ENCODE assay signal across 10 cellular contexts in genomic region chr14:53951661-53952265, GRCh38. TPM values are rescaled to one million over a fixed set of nuclear protein-coding genes. Genes with fewer than 3 reads are reported as not detected.
DNase-seq lines count a peak whose midpoint lies in the region; ATAC-seq and TF ChIP-seq lines count a peak whose summit lies in the region.
"Had no signal": no experiment of that assay in that cellular context is flagged by ENCODE, and none has a peak within 500 bp of the region (broad histone marks: within the 10 kb centered on the region; RNA-seq: fewer than 3 reads in every experiment).

No MANE protein-coding gene starts in this region.

- TF ChIP-seq CTCF in breast epithelium (IDR thresholded peaks at IDR 0.05) (no peak), gastrocnemius medialis (IDR thresholded peaks at IDR 0.05 in 4 of 5, conservative IDR thresholded peaks at IDR 0.05 in 1 of 5) (no peak)

- CTCF ChIA-PET in HEK293T (lab: Yijun Ruan, JAX): interaction anchor here (0.9 kb wide), 1 partner anchor 11 kb away, joined by 3 read pairs; no protein-coding TSS in a partner anchor

- intact Hi-C loops in breast epithelium (cut with DNase I; ENCODE audit: low total_unique reads) (no loop called here), gastrocnemius medialis (cut with DNase I; ENCODE audit: low total_unique reads) (loop anchor here (10.0 kb wide), 5 partner anchors 57 to 417 kb away; no protein-coding TSS in a partner anchor)

- in situ Hi-C loops in gastrocnemius medialis (cut with MboI; ENCODE audit: low sequenced_read_pairs in 4 of 4): no loop called here

- H3K27me3 ChIP-seq in breast epithelium (peaks cover 0 to 14% of the 10 kb centered on the region in 2 donors), gastrocnemius medialis (peaks cover 51 to 71% (median 53%) of the 10 kb centered on the region in 3 donors)

- POLR2A ChIA-PET in HEK293T (lab: Yijun Ruan, JAX): interaction anchor here (0.7 to 1.2 kb wide), 5 partner anchors 8 to 50 kb away, joined by 3 to 5 read pairs (median 3); no protein-coding TSS in a partner anchor

- H3K27ac ChIP-seq in breast epithelium (peak overlapping the region in 1 of 2 donors; percentile 94), gastrocnemius medialis (peak overlapping the region in 2 of 4 donors; percentile 20 to 79)

- H3K4me3 ChIP-seq in breast epithelium (peak overlapping the region; percentile 67 to 87 (median 68)), gastrocnemius medialis (peak overlapping the region; percentile 60 to 68 (median 66))

- TF ChIP-seq POLR2A in breast epithelium (IDR thresholded peaks at IDR 0.05) (no peak), gastrocnemius medialis (IDR thresholded peaks at IDR 0.05) (no peak)

- H3K36me3 ChIP-seq in breast epithelium (no peaks in the 10 kb centered on the region), gastrocnemius medialis (no peaks in the 10 kb centered on the region)

- DNase-seq in HEK293T (ENCODE audit: extremely low spot score) (peak; percentile 25), breast epithelium (ENCODE audit: low spot score in 2 of 2) (no peak), islet precursor cell (peak; percentile 81), gastrocnemius medialis (no peak), HPDE6-E6E7 (ENCODE audit: extremely low spot score) (no peak), AG08395 (ENCODE audit: low spot score) (no peak), NCI-H2029 treated with DMSO at 0.1 percent for 48 hours (lab: John Stamatoyannopoulos, UW) (no peak)
- DNase-seq: effector memory CD8-positive, alpha-beta T cell; NCI-H2171 treated with DMSO at 0.1 percent for 48 hours had no signal

- H3K4me1 ChIP-seq in breast epithelium (no peaks in the 10 kb centered on the region), gastrocnemius medialis (peaks cover 4 to 35% of the 10 kb centered on the region in 2 donors)

- no peak for ATAC-seq in gastrocnemius medialis
- no peak for ATAC-seq in GM18498 (IDR thresholded peaks at IDR 0.05; ENCODE audit: unreplicated experiment)
- ATAC-seq: effector memory CD8-positive, alpha-beta T cell had no signal

- H3K9me3 ChIP-seq in breast epithelium (no peaks in the 10 kb centered on the region), gastrocnemius medialis (no peaks in the 10 kb centered on the region)

TF ChIP-seq in HEK293T, 16 proteins besides CTCF, POLR2A, EP300 and RAD21:
- no peak for TF ChIP-seq CTBP1 (IDR thresholded peaks at IDR 0.05; ENCODE audit: borderline replicate concordance)
- TF ChIP-seq L3MBTL2 (conservative IDR thresholded peaks at IDR 0.05): peak; percentile 87
TF ChIP-seq in HEK293T: peak in this region for 1.

RNA-seq across cellular contexts. Expression of gene BMP4, which starts 4.9 kb away (rescaled TPM):
- total RNA-seq in breast epithelium: 10 to 100 TPM; 17.0 to 51.8 (median 17.7) TPM
- total RNA-seq in gastrocnemius medialis: 1 to 10 TPM; 2.0 to 9.4 (median 7.6) TPM

Comparison
In these comparisons a context has a peak if more than half of its experiments do, and no peak if none do; other contexts are left out.
1. DNase-seq: peak in HEK293T (single experiment) and islet precursor cell (single experiment); none in breast epithelium (0 of 2), gastrocnemius medialis (0 of 2), HPDE6-E6E7 (single experiment), AG08395 (single experiment) and NCI-H2029 treated with DMSO at 0.1 percent for 48 hours (single experiment).